In genomic region chr20:42544926-42545325, GRCh38 we compare ENCODE assay signal across 24 cellular contexts.
DNase-seq lines count a peak whose midpoint lies in the region; ATAC-seq, FAIRE-seq and TF ChIP-seq lines count a peak whose summit lies in the region.
"Had no signal": no experiment of that assay in that cellular context is flagged by ENCODE, and none has a peak within 500 bp of the region (broad histone marks: within the 10 kb centered on the region; RNA-seq: fewer than 3 reads in every experiment).

No MANE protein-coding gene starts in this region.

- peaks cover 4% of the 10 kb centered on the region for H3K27me3 Mint-ChIP-seq in stimulated activated memory B cell treated with anti-CD40 and anti-IgM and Interleukin-4, amounts not matched to agents 10 μg/mL and 1 μg/mL and 100 μg/mL, for 72 hours
- H3K27me3 Mint-ChIP-seq: B cell; CD4-positive, CD25-positive, alpha-beta regulatory T cell had no signal

- no peaks in the 10 kb centered on the region for H3K27me3 ChIP-seq in pancreas
- H3K27me3 ChIP-seq in dorsolateral prefrontal cortex = no peaks in the 10 kb centered on the region
- H3K27me3 ChIP-seq: BLaER1 had no signal

- no peaks in the 10 kb centered on the region for H3K36me3 ChIP-seq in pancreas
- H3K36me3 ChIP-seq: BLaER1, HAP-1 had no signal

- peak; percentile 61 to 94 (median 86) for ATAC-seq in pancreas
- ATAC-seq in stimulated activated memory B cell treated with anti-CD40 and anti-IgM and Interleukin-4, amounts not matched to agents 10 μg/mL and 1 μg/mL and 100 μg/mL, for 72 hours = peak; percentile 41
- ATAC-seq: CD8-positive, alpha-beta T cell; GM12878 had no signal

- H3K27ac ChIP-seq in pancreas (peak overlapping the region in 2 of 4 donors; percentile 17 to 61), dorsolateral prefrontal cortex (no peak overlapping the region)
- H3K27ac ChIP-seq: 22Rv1, BLaER1, C4-2B had no signal

- TF ChIP-seq CTCF in pancreas (IDR thresholded peaks at IDR 0.05) (no peak), dorsolateral prefrontal cortex (IDR thresholded peaks at IDR 0.05 in 54 of 56, conservative IDR thresholded peaks at IDR 0.05 in 2 of 56; ENCODE audit: low read depth in 1 of 56, partially characterized antibody in 56 of 56) (no peak)

- no peaks in the 10 kb centered on the region for H3K9me3 ChIP-seq in pancreas
- H3K9me3 ChIP-seq: BLaER1, Caco-2, HAP-1 had no signal

- H3K4me3 Mint-ChIP-seq in stimulated activated memory B cell treated with anti-CD40 and anti-IgM and Interleukin-4, amounts not matched to agents 10 μg/mL and 1 μg/mL and 100 μg/mL, for 72 hours = no peak overlapping the region
- H3K4me3 Mint-ChIP-seq: B cell; CD4-positive, CD25-positive, alpha-beta regulatory T cell; CD8-positive, alpha-beta T cell; HFFc6 had no signal

- no peaks in the 10 kb centered on the region for H3K36me3 Mint-ChIP-seq in stimulated activated memory B cell treated with anti-CD40 and anti-IgM and Interleukin-4, amounts not matched to agents 10 μg/mL and 1 μg/mL and 100 μg/mL, for 72 hours
- H3K36me3 Mint-ChIP-seq: CD4-positive, CD25-positive, alpha-beta regulatory T cell; CD8-positive, alpha-beta T cell had no signal

- no peaks in the 10 kb centered on the region for H3K9me3 Mint-ChIP-seq in stimulated activated memory B cell treated with anti-CD40 and anti-IgM and Interleukin-4, amounts not matched to agents 10 μg/mL and 1 μg/mL and 100 μg/mL, for 72 hours
- H3K9me3 Mint-ChIP-seq: CD8-positive, alpha-beta T cell had no signal

- H3K4me3 ChIP-seq in pancreas = no peak overlapping the region
- H3K4me3 ChIP-seq in dorsolateral prefrontal cortex = no peak overlapping the region
- H3K4me3 ChIP-seq: BLaER1, GM12878, HAP-1 had no signal

- DNase-seq in HTR-8/SVneo (ENCODE audit: insufficient read length, low spot score) = no peak
- peak; percentile 1 for DNase-seq in cerebellar cortex (ENCODE audit: low spot score)
- DNase-seq in pancreas = peak in 3 of 6 donors; percentile 32 to 67 (median 48)
- no peak for DNase-seq in NCI-H69 (lab: John Stamatoyannopoulos, UW)
- no peak for DNase-seq in GM19239 (ENCODE audit: insufficient read length, low spot score)
- DNase-seq in dorsolateral prefrontal cortex = no peak
- no peak for DNase-seq in NCI-H748 treated with DMSO at 0.1 percent for 48 hours (lab: John Stamatoyannopoulos, UW)
- DNase-seq: CD4-positive, CD25-positive, alpha-beta regulatory T cell; CD8-positive, alpha-beta T cell; DMS79; EL; GDM1; GOT3; HFFc6 had no signal

- 30 to 31% methylated on average over 5 of the region's 5 CpGs for WGBS in pancreas, 2 donors

- no peaks in the 10 kb centered on the region for H3K4me1 Mint-ChIP-seq in stimulated activated memory B cell treated with anti-CD40 and anti-IgM and Interleukin-4, amounts not matched to agents 10 μg/mL and 1 μg/mL and 100 μg/mL, for 72 hours
- H3K4me1 Mint-ChIP-seq: B cell; CD4-positive, CD25-positive, alpha-beta regulatory T cell had no signal

- no peak overlapping the region for H3K27ac Mint-ChIP-seq in stimulated activated memory B cell treated with anti-CD40 and anti-IgM and Interleukin-4, amounts not matched to agents 10 μg/mL and 1 μg/mL and 100 μg/mL, for 72 hours
- H3K27ac Mint-ChIP-seq: B cell; CD4-positive, CD25-positive, alpha-beta regulatory T cell; CD8-positive, alpha-beta T cell; HFFc6 had no signal

- FAIRE-seq in HTR-8/SVneo (lab: Jason Lieb, UNC) = peak; percentile 54
- no peak for FAIRE-seq in pancreas (lab: Jason Lieb, UNC)
- no peak for FAIRE-seq in GM19239 (lab: Jason Lieb, UNC)
- FAIRE-seq: A204.1, GM12878, H54 had no signal

- intact Hi-C loops in pancreas (cut with DNase I) (no loop called here), dorsolateral prefrontal cortex (cut with DNase I) (no loop called here)

- H3K4me1 ChIP-seq in pancreas = peaks cover 0 to 13% (median 0%) of the 10 kb centered on the region in 3 donors
- H3K4me1 ChIP-seq: BLaER1, HAP-1 had no signal
